Comparison of ENCODE assay signal across 1 cellular context in the genomic region with DNA sequence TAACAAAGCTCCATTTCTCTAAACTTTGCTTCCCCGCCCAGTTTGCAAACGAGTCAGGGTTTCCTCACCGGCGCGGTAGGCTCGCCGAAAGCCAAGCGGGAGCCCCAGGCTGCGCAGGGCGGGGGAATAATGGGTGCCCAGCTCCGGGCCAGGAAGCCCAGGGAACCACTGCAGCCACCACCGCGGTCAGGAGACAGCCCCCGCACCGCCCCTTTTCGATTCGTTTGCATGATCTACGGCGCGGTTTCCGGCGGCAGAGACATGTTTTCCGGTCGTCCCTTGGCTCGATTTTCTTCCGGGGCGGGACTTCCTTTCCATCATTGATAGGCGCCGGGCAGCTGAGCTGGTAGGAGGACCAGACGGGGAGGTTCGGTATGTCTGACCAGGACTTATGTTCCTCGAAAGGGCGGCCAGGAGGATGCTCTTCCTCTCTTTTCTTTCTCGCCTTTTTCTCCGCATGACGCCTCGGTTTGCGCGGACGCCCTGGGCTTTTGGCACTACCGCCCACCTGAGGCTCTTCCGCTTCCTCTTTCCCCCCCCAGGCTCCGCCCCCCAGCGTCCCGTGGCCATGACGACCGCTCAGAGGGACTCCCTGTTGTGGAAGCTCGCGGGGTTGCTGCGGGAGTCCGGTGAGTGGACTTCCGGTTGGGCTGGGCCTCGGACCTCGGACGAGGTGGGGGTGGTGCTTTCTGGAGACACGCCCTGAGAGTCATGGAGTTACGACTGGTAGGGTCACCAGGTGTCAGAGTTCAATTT.
TF ChIP-seq lines count a peak whose summit lies in the region.

A gene with protein sequence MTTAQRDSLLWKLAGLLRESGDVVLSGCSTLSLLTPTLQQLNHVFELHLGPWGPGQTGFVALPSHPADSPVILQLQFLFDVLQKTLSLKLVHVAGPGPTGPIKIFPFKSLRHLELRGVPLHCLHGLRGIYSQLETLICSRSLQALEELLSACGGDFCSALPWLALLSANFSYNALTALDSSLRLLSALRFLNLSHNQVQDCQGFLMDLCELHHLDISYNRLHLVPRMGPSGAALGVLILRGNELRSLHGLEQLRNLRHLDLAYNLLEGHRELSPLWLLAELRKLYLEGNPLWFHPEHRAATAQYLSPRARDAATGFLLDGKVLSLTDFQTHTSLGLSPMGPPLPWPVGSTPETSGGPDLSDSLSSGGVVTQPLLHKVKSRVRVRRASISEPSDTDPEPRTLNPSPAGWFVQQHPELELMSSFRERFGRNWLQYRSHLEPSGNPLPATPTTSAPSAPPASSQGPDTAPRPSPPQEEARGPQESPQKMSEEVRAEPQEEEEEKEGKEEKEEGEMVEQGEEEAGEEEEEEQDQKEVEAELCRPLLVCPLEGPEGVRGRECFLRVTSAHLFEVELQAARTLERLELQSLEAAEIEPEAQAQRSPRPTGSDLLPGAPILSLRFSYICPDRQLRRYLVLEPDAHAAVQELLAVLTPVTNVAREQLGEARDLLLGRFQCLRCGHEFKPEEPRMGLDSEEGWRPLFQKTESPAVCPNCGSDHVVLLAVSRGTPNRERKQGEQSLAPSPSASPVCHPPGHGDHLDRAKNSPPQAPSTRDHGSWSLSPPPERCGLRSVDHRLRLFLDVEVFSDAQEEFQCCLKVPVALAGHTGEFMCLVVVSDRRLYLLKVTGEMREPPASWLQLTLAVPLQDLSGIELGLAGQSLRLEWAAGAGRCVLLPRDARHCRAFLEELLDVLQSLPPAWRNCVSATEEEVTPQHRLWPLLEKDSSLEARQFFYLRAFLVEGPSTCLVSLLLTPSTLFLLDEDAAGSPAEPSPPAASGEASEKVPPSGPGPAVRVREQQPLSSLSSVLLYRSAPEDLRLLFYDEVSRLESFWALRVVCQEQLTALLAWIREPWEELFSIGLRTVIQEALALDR (plus strand): TSS at position 306 of the 756 bp plus-strand sequence. CDS start 263 bp downstream, at position 569.

TF ChIP-seq in HepG2, 621 proteins besides CTCF, POLR2A, EP300 and RAD21 (continued from another document and continues in another):
- TF ChIP-seq ARNT2 (CRISPR knock-in tag; IDR thresholded peaks at IDR 0.05; ENCODE audit: low read depth) (peak; percentile 71), FOXA1 (IDR thresholded peaks at IDR 0.05) (no peak), FOXA1 (CRISPR knock-in tag; IDR thresholded peaks at IDR 0.05) (no peak), ZNF205 (CRISPR knock-in tag; IDR thresholded peaks at IDR 0.05) (peak; percentile 35; the same call in 1 of the 2 replicates), ZFYVE20 (CRISPR knock-in tag; IDR thresholded peaks at IDR 0.05; ENCODE audit: borderline replicate concordance, low read depth) (no peak), HNRNPUL1 (IDR thresholded peaks at IDR 0.05; ENCODE audit: low read depth, low read length) (no peak), ZNF350 (CRISPR knock-in tag; IDR thresholded peaks at IDR 0.05; ENCODE audit: borderline replicate concordance, low read depth) (peak; percentile 95; the same call in 1 of the 2 replicates), ZNF484 (CRISPR knock-in tag; IDR thresholded peaks at IDR 0.05; ENCODE audit: borderline replicate concordance, low read depth) (no peak), ZNF660 (CRISPR knock-in tag; IDR thresholded peaks at IDR 0.05; ENCODE audit: borderline replicate concordance, low read depth) (no peak), ZFP36L2 (CRISPR knock-in tag; IDR thresholded peaks at IDR 0.05) (peak; percentile 54; the same call in 1 of the 2 replicates), NFYB (CRISPR knock-in tag; IDR thresholded peaks at IDR 0.05) (peak; percentile 63), CCAR2 (optimal IDR thresholded peaks at IDR 0.05; ENCODE audit: low read depth, low read length) (no peak), HOXD1 (CRISPR knock-in tag; IDR thresholded peaks at IDR 0.05) (peak; percentile 78; the same call in 1 of the 2 replicates), ZBTB1 (CRISPR knock-in tag; IDR thresholded peaks at IDR 0.05; ENCODE audit: borderline replicate concordance) (no peak), ZSCAN9 (CRISPR knock-in tag; IDR thresholded peaks at IDR 0.05; ENCODE audit: borderline replicate concordance) (peak; percentile 47), FOXM1 (CRISPR knock-in tag; IDR thresholded peaks at IDR 0.05) (no peak), SMARCC2 (IDR thresholded peaks at IDR 0.05) (no peak), MYC (CRISPR knock-in tag; IDR thresholded peaks at IDR 0.05; ENCODE audit: borderline replicate concordance) (peak; percentile 67), YY1 (IDR thresholded peaks at IDR 0.05; ENCODE audit: insufficient read depth, insufficient replicate concordance, low read depth, low read length) (peak; percentile 87), SUZ12 (IDR thresholded peaks at IDR 0.05; ENCODE audit: low read depth, low read length) (no peak), ZNF24 (IDR thresholded peaks at IDR 0.05) (no peak), CAMTA2 (CRISPR knock-in tag; IDR thresholded peaks at IDR 0.05; ENCODE audit: borderline replicate concordance) (peak; percentile 78; the same call in 1 of the 2 replicates), ATAD3A (CRISPR knock-in tag; IDR thresholded peaks at IDR 0.05) (no peak), KLF9 (CRISPR knock-in tag; IDR thresholded peaks at IDR 0.05; ENCODE audit: low read depth) (no peak; the same call in 1 of the 2 replicates), KDM4B (CRISPR knock-in tag; IDR thresholded peaks at IDR 0.05) (0 out of 2 replicates have a peak, but pooled peaks have one; percentile 40), RNF2 (conservative IDR thresholded peaks at IDR 0.05; ENCODE audit: low read depth) (no peak), ZEB1 (IDR thresholded peaks at IDR 0.05; ENCODE audit: insufficient replicate concordance, low read depth) (peak; percentile 74), SIN3B (IDR thresholded peaks at IDR 0.05; ENCODE audit: low read length) (no peak; the same call in none of the 2 replicates), FOSL1 (CRISPR knock-in tag; IDR thresholded peaks at IDR 0.05; ENCODE audit: borderline replicate concordance) (no peak), SAP130 (CRISPR knock-in tag; IDR thresholded peaks at IDR 0.05; ENCODE audit: low read depth) (peak; percentile 99), ZNF329 (CRISPR knock-in tag; IDR thresholded peaks at IDR 0.05; ENCODE audit: low read depth) (no peak), ZNF589 (CRISPR knock-in tag; conservative IDR thresholded peaks at IDR 0.05) (no peak), ZNF713 (CRISPR knock-in tag; IDR thresholded peaks at IDR 0.05) (no peak; the same call in 1 of the 2 replicates), ZNF543 (CRISPR knock-in tag; IDR thresholded peaks at IDR 0.05) (peak; percentile 76; the same call in 1 of the 2 replicates), SIX4 (CRISPR knock-in tag; IDR thresholded peaks at IDR 0.05) (peak; percentile 51), NFE2L2 (IDR thresholded peaks at IDR 0.05; ENCODE audit: low read length) (no peak), ZNF10 (CRISPR knock-in tag; IDR thresholded peaks at IDR 0.05; ENCODE audit: borderline replicate concordance, low read depth) (no peak), NFATC3 (CRISPR knock-in tag; IDR thresholded peaks at IDR 0.05) (peak; percentile 58), TOPORS (CRISPR knock-in tag; IDR thresholded peaks at IDR 0.05) (0 out of 2 replicates have a peak, but pooled peaks have one; percentile 23)
- TF ChIP-seq, protein P1, sequence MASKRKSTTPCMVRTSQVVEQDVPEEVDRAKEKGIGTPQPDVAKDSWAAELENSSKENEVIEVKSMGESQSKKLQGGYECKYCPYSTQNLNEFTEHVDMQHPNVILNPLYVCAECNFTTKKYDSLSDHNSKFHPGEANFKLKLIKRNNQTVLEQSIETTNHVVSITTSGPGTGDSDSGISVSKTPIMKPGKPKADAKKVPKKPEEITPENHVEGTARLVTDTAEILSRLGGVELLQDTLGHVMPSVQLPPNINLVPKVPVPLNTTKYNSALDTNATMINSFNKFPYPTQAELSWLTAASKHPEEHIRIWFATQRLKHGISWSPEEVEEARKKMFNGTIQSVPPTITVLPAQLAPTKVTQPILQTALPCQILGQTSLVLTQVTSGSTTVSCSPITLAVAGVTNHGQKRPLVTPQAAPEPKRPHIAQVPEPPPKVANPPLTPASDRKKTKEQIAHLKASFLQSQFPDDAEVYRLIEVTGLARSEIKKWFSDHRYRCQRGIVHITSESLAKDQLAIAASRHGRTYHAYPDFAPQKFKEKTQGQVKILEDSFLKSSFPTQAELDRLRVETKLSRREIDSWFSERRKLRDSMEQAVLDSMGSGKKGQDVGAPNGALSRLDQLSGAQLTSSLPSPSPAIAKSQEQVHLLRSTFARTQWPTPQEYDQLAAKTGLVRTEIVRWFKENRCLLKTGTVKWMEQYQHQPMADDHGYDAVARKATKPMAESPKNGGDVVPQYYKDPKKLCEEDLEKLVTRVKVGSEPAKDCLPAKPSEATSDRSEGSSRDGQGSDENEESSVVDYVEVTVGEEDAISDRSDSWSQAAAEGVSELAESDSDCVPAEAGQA (IDR thresholded peaks at IDR 0.05; ENCODE audit: low read depth): peak; percentile 80
- TF ChIP-seq, protein P1 (CRISPR knock-in tag; IDR thresholded peaks at IDR 0.05; ENCODE audit: borderline replicate concordance): no peak
- TF ChIP-seq, protein P2, sequence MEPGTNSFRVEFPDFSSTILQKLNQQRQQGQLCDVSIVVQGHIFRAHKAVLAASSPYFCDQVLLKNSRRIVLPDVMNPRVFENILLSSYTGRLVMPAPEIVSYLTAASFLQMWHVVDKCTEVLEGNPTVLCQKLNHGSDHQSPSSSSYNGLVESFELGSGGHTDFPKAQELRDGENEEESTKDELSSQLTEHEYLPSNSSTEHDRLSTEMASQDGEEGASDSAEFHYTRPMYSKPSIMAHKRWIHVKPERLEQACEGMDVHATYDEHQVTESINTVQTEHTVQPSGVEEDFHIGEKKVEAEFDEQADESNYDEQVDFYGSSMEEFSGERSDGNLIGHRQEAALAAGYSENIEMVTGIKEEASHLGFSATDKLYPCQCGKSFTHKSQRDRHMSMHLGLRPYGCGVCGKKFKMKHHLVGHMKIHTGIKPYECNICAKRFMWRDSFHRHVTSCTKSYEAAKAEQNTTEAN (CRISPR knock-in tag; conservative IDR thresholded peaks at IDR 0.05): no peak
- TF ChIP-seq, protein P3, sequence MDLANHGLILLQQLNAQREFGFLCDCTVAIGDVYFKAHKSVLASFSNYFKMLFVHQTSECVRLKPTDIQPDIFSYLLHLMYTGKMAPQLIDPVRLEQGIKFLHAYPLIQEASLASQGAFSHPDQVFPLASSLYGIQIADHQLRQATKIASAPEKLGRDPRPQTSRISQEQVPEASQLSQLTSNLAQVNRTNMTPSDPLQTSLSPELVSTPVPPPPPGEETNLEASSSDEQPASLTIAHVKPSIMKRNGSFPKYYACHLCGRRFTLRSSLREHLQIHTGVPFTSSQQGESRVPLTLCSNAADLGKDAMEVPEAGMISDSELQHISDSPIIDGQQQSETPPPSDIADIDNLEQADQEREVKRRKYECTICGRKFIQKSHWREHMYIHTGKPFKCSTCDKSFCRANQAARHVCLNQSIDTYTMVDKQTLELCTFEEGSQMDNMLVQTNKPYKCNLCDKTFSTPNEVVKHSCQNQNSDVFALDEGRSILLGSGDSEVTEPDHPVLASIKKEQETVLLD (CRISPR knock-in tag; IDR thresholded peaks at IDR 0.05; ENCODE audit: low read depth): peak; percentile 71
- TF ChIP-seq, protein P4, sequence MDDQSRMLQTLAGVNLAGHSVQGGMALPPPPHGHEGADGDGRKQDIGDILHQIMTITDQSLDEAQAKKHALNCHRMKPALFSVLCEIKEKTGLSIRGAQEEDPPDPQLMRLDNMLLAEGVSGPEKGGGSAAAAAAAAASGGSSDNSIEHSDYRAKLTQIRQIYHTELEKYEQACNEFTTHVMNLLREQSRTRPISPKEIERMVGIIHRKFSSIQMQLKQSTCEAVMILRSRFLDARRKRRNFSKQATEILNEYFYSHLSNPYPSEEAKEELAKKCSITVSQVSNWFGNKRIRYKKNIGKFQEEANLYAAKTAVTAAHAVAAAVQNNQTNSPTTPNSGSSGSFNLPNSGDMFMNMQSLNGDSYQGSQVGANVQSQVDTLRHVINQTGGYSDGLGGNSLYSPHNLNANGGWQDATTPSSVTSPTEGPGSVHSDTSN (CRISPR knock-in tag; IDR thresholded peaks at IDR 0.05; ENCODE audit: borderline replicate concordance): no peak
- TF ChIP-seq, protein P5, sequence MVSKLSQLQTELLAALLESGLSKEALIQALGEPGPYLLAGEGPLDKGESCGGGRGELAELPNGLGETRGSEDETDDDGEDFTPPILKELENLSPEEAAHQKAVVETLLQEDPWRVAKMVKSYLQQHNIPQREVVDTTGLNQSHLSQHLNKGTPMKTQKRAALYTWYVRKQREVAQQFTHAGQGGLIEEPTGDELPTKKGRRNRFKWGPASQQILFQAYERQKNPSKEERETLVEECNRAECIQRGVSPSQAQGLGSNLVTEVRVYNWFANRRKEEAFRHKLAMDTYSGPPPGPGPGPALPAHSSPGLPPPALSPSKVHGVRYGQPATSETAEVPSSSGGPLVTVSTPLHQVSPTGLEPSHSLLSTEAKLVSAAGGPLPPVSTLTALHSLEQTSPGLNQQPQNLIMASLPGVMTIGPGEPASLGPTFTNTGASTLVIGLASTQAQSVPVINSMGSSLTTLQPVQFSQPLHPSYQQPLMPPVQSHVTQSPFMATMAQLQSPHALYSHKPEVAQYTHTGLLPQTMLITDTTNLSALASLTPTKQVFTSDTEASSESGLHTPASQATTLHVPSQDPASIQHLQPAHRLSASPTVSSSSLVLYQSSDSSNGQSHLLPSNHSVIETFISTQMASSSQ (IDR thresholded peaks at IDR 0.05; ENCODE audit: low read depth): no peak
- TF ChIP-seq, protein P5 (CRISPR knock-in tag; IDR thresholded peaks at IDR 0.05; ENCODE audit: borderline replicate concordance): peak; percentile 69; the same call in 1 of the 2 replicates
